In the genomic region with DNA sequence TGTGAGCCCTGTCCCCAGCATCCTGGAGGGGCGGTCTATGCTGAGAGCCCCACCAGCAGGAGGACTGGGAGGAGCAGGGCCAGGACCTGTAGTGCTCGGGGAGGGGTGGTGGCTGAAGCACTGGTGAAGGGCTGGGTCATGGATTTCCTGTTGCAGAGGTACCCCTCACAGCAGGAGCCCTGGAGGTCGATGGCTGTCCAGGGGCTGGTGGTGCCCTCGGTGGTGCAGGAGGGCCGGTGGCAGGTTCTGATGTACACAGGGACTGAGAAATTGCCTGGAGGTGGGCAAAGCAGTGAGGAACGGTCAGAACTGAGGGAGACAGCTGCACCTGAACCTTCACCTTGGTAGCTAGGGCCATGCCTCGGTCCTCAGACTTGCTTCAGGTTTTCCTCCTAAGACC, we compare ENCODE assay signal across 25 cellular contexts. TPM values are rescaled to one million over a fixed set of nuclear protein-coding genes. Genes with fewer than 3 reads are reported as not detected.
A peak's percentile ranks its signal among the peaks of the same experiment; 100 is the strongest.
DNase-seq lines count a peak whose midpoint lies in the region; ATAC-seq and TF ChIP-seq lines count a peak whose summit lies in the region.
"Had no signal": no experiment of that assay in that cellular context is flagged by ENCODE, and none has a peak within 500 bp of the region (broad histone marks: within the 10 kb centered on the region; RNA-seq: fewer than 3 reads in every experiment).

No MANE protein-coding gene starts in this region.

- H4K20me1 ChIP-seq in mammary epithelial cell (ENCODE audit: insufficient read depth, low read length), result no peaks in the 10 kb centered on the region

- H3K27ac ChIP-seq in mammary epithelial cell (ENCODE audit: insufficient read depth, low read depth, low read length) (no peak overlapping the region), esophagus muscularis mucosa (replicated peaks in 1 of 4) (no peak overlapping the region)
- H3K27ac ChIP-seq: ascending aorta, psoas muscle, transverse colon had no signal

- dilution Hi-C loops in mammary epithelial cell (cut with HindIII; ENCODE audit: low sequenced_read_pairs), result no loop called here

- H3K4me3 Mint-ChIP-seq in MCF 10A (ENCODE audit: unreplicated experiment), result peak overlapping the region; percentile 67
- H3K4me3 Mint-ChIP-seq in activated CD8-positive, alpha-beta T cell treated with anti-CD3 and anti-CD28 coated beads for 36 hours, result peak overlapping the region; percentile 73
- H3K4me3 Mint-ChIP-seq in memory B cell, result peak overlapping the region; percentile 59
- H3K4me3 Mint-ChIP-seq in type B pancreatic cell, result peak overlapping the region; percentile 74

- peaks cover 14% of the 10 kb centered on the region for H3K4me1 ChIP-seq in mammary epithelial cell (ENCODE audit: insufficient read depth, low read length)
- H3K4me1 ChIP-seq in esophagus muscularis mucosa, result peaks cover 6 to 20% (median 14%) of the 10 kb centered on the region in 4 donors
- H3K4me1 ChIP-seq: ascending aorta, psoas muscle had no signal

- CTCF ChIA-PET in MCF 10A (lab: Yijun Ruan, JAX) (interaction anchor here (0.6 to 2.5 kb wide), 5 partner anchors 12 to 80 kb away, joined by 3 to 7 read pairs (median 6); no protein-coding TSS in a partner anchor), mammary epithelial cell (lab: Charles Lee; ENCODE audit: low non-redundant PET) (no interaction called here)
- CTCF ChIA-PET in activated CD8-positive, alpha-beta T cell treated with anti-CD3 and anti-CD28 coated beads for 36 hours (lab: Charles Lee), result interaction anchor here (0.9 kb wide), 1 partner anchor 12 kb away, joined by 6 read pairs; no protein-coding TSS in a partner anchor

- no peak overlapping the region for H3K4me3 ChIP-seq in mammary epithelial cell (replicated peaks in 1 of 3; ENCODE audit: insufficient read depth in 1 of 3, low read depth in 2 of 3, low read length in 3 of 3)
- no peak overlapping the region for H3K4me3 ChIP-seq in esophagus muscularis mucosa

- peaks cover 22% of the 10 kb centered on the region for H3K4me1 Mint-ChIP-seq in MCF 10A (ENCODE audit: insufficient read depth, unreplicated experiment)
- H3K4me1 Mint-ChIP-seq in activated CD8-positive, alpha-beta T cell treated with anti-CD3 and anti-CD28 coated beads for 36 hours (ENCODE audit: low read depth), result peaks cover 12% of the 10 kb centered on the region
- peaks cover 13% of the 10 kb centered on the region for H3K4me1 Mint-ChIP-seq in memory B cell
- H3K4me1 Mint-ChIP-seq in type B pancreatic cell (ENCODE audit: unreplicated experiment), result peaks cover 5% of the 10 kb centered on the region

- no peak overlapping the region for H3K4me2 ChIP-seq in mammary epithelial cell (ENCODE audit: insufficient read depth, low read depth, low read length)

- H3K36me3 ChIP-seq in mammary epithelial cell (ENCODE audit: insufficient read depth, low read length) (no peaks in the 10 kb centered on the region), esophagus muscularis mucosa (peaks cover 0 to 4% (median 0%) of the 10 kb centered on the region in 4 donors)
- H3K36me3 ChIP-seq: ascending aorta, esophagus squamous epithelium, transverse colon had no signal

- intact Hi-C loops in MCF 10A (cut with micrococcal nuclease) (no loop called here), mammary epithelial cell (cut with micrococcal nuclease) (no loop called here), esophagus muscularis mucosa (cut with DNase I) (no loop called here)
- intact Hi-C loops in activated CD8-positive, alpha-beta T cell treated with anti-CD3 and anti-CD28 coated beads for 36 hours (cut with micrococcal nuclease), result no loop called here

- H3K36me3 Mint-ChIP-seq in MCF 10A (ENCODE audit: insufficient read depth, unreplicated experiment), result no peaks in the 10 kb centered on the region
- H3K36me3 Mint-ChIP-seq in activated CD8-positive, alpha-beta T cell treated with anti-CD3 and anti-CD28 coated beads for 36 hours (ENCODE audit: low read depth), result peaks cover 3% of the 10 kb centered on the region
- H3K36me3 Mint-ChIP-seq in memory B cell, result no peaks in the 10 kb centered on the region
- no peaks in the 10 kb centered on the region for H3K36me3 Mint-ChIP-seq in type B pancreatic cell

- no peak overlapping the region for H3K9ac ChIP-seq in mammary epithelial cell (ENCODE audit: insufficient read depth, low read length)

- no peak for TF ChIP-seq EP300 in esophagus muscularis mucosa (IDR thresholded peaks at IDR 0.05)

- no peak for DNase-seq in MCF 10A (ENCODE audit: unreplicated experiment)
- no peak for DNase-seq in mammary epithelial cell
- DNase-seq in activated CD8-positive, alpha-beta T cell treated with anti-CD3 and anti-CD28 coated beads for 36 hours, result no peak
- DNase-seq in memory B cell (ENCODE audit: low spot score in 2 of 2), result no peak
- DNase-seq in type B pancreatic cell (ENCODE audit: extremely low spot score, unreplicated experiment), result no peak
- no peak for DNase-seq in esophagus muscularis mucosa (ENCODE audit: extremely low spot score)
- DNase-seq in kidney glomerular epithelial cell (lab: John Stamatoyannopoulos, UW), result no peak
- DNase-seq: activated effector memory CD4-positive, alpha-beta T cell treated with Interleukin-2 at 50 U/mL for 16 hours; DMS79; effector memory CD4-positive, alpha-beta T cell; esophagus squamous epithelium; GOT3; MM.1S; NCI-H1436 treated with DMSO at 0.1 percent for 48 hours; NCI-H748 treated with DMSO at 0.1 percent for 48 hours; OCI-M1; psoas muscle; SHP77; stimulated activated CD4-positive, alpha-beta T cell treated with anti-CD3 and anti-CD28 coated beads, Interleukin-2, amount 100 ng/mL, for 24 hours; stimulated activated naive CD8-positive, alpha-beta T cell treated with anti-CD3 and anti-CD28 coated beads, Interleukin-15, Interleukin-2, amounts not matched to agents 100 U/mL and 50 U/mL, for 24 hours; SW 1271; transverse colon had no signal

- no peak for ATAC-seq in activated CD8-positive, alpha-beta T cell treated with anti-CD3 and anti-CD28 coated beads for 36 hours
- ATAC-seq in memory B cell (ENCODE audit: low read depth) (no peak), GM21381 (IDR thresholded peaks at IDR 0.05; ENCODE audit: unreplicated experiment) (no peak)
- ATAC-seq: psoas muscle; stimulated activated naive CD8-positive, alpha-beta T cell treated with anti-CD3 and anti-CD28 coated beads, Interleukin-15, Interleukin-2, amounts not matched to agents 100 U/mL and 50 U/mL, for 24 hours had no signal

- in situ Hi-C loops in mammary epithelial cell (cut with MboI; ENCODE audit: low sequenced_read_pairs in 2 of 2), result no loop called here

- no peak for TF ChIP-seq CTCF in MCF 10A (IDR thresholded peaks at IDR 0.05; ENCODE audit: unreplicated experiment)
- TF ChIP-seq CTCF in mammary epithelial cell (conservative IDR thresholded peaks at IDR 0.05 in 1 of 2, IDR thresholded peaks at IDR 0.05 in 1 of 2; ENCODE audit: extremely low read depth in 1 of 2, insufficient read depth in 1 of 2, low read depth in 1 of 2, low read length in 2 of 2), result no peak
- no peak for TF ChIP-seq CTCF in activated CD8-positive, alpha-beta T cell treated with anti-CD3 and anti-CD28 coated beads for 36 hours (IDR thresholded peaks at IDR 0.05)
- no peak for TF ChIP-seq CTCF in type B pancreatic cell (conservative IDR thresholded peaks at IDR 0.05)
- TF ChIP-seq CTCF in esophagus muscularis mucosa (IDR thresholded peaks at IDR 0.05), result no peak

- H2AFZ ChIP-seq in mammary epithelial cell (ENCODE audit: low read depth, low read length), result no peak overlapping the region

- BruUV-seq in MCF 10A (replicated peaks; lab: Mats Ljungman, UMichigan) (no TSS peak), mammary epithelial cell (replicated peaks; lab: Mats Ljungman, UMichigan) (no TSS peak)

- no peaks in the 10 kb centered on the region for H3K9me3 ChIP-seq in mammary epithelial cell (replicated peaks; ENCODE audit: insufficient read depth, low read length)
- no peaks in the 10 kb centered on the region for H3K9me3 ChIP-seq in esophagus muscularis mucosa
- H3K9me3 ChIP-seq: ascending aorta, esophagus squamous epithelium, psoas muscle, transverse colon had no signal

- no peaks in the 10 kb centered on the region for H3K79me2 ChIP-seq in mammary epithelial cell (ENCODE audit: insufficient read depth, low read length)

- TF ChIP-seq POLR2A in esophagus muscularis mucosa (IDR thresholded peaks at IDR 0.05; ENCODE audit: low read depth), result no peak

- H3K9me3 Mint-ChIP-seq in MCF 10A (ENCODE audit: unreplicated experiment) (peaks cover 7% of the 10 kb centered on the region), memory B cell (peaks cover 3% of the 10 kb centered on the region), type B pancreatic cell (no peaks in the 10 kb centered on the region)
- no peaks in the 10 kb centered on the region for H3K9me3 Mint-ChIP-seq in activated CD8-positive, alpha-beta T cell treated with anti-CD3 and anti-CD28 coated beads for 36 hours

- WGBS in mammary epithelial cell (ENCODE audit: low coverage, missing lambda C conversion rate), result 100% methylated on average over 2 of the region's 7 CpGs
- 84% methylated on average over 7 of the region's 7 CpGs for WGBS in esophagus muscularis mucosa

- no peak overlapping the region for H3K27ac Mint-ChIP-seq in MCF 10A (ENCODE audit: low read depth, unreplicated experiment)
- no peak overlapping the region for H3K27ac Mint-ChIP-seq in activated CD8-positive, alpha-beta T cell treated with anti-CD3 and anti-CD28 coated beads for 36 hours
- no peak overlapping the region for H3K27ac Mint-ChIP-seq in memory B cell
- no peak overlapping the region for H3K27ac Mint-ChIP-seq in type B pancreatic cell

- H3K27me3 Mint-ChIP-seq in MCF 10A (ENCODE audit: insufficient read depth, unreplicated experiment) (no peaks in the 10 kb centered on the region), memory B cell (peaks cover 36% of the 10 kb centered on the region), type B pancreatic cell (peaks cover 66% of the 10 kb centered on the region)
- peaks cover 12% of the 10 kb centered on the region for H3K27me3 Mint-ChIP-seq in activated CD8-positive, alpha-beta T cell treated with anti-CD3 and anti-CD28 coated beads for 36 hours

- POLR2A ChIA-PET in MCF 10A (lab: Yijun Ruan, JAX), result interaction anchor here (0.5 kb wide), 1 partner anchor 257 kb away, joined by 3 read pairs; no protein-coding TSS in a partner anchor
- POLR2A ChIA-PET in activated CD8-positive, alpha-beta T cell treated with anti-CD3 and anti-CD28 coated beads for 36 hours (lab: Charles Lee), result no interaction called here

- no peaks in the 10 kb centered on the region for H3K27me3 ChIP-seq in mammary epithelial cell (ENCODE audit: insufficient read depth, low read length)
- peaks cover 0 to 78% (median 9%) of the 10 kb centered on the region in 4 donors for H3K27me3 ChIP-seq in esophagus muscularis mucosa

RNA-seq across cellular contexts. Expression of gene LYPD5, which starts 4.7 kb away (rescaled TPM):
- total RNA-seq in MCF 10A (2022) (0.21 and 0.47 TPM in 2 replicates), mammary epithelial cell (1 to 10 TPM; 2.2 to 6.1 TPM), type B pancreatic cell (ENCODE audit: low replicate concordance) (0.85 and 3.9 TPM in 2 replicates), esophagus muscularis mucosa (10 to 100 TPM in 1 of 4 donors, 1 to 10 TPM in 3; 2.8 to 12.0 (median 8.2) TPM)
- polyA plus RNA-seq in mammary epithelial cell, result 13.0 TPM
- polyA minus RNA-seq in mammary epithelial cell, result 20.4 TPM
- under 1 TPM; 0.51 to 0.61 TPM for total RNA-seq in activated CD8-positive, alpha-beta T cell treated with anti-CD3 and anti-CD28 coated beads for 36 hours
- total RNA-seq: ascending aorta had no signal
- polyA plus RNA-seq: neural cell had no signal

RNA-seq across cellular contexts. Expression of gene KCNN4, which starts 16.8 kb away (rescaled TPM):
- total RNA-seq in MCF 10A (2022) (34.2 and 45.9 TPM in 2 replicates), mammary epithelial cell (100 to 1,000 TPM; 104 to 111 TPM), type B pancreatic cell (ENCODE audit: low replicate concordance) (1.6 and 7.7 TPM in 2 replicates), esophagus muscularis mucosa (1 to 10 TPM; 1.7 to 6.7 (median 1.9) TPM)
- polyA plus RNA-seq in mammary epithelial cell, result 163 TPM
- polyA minus RNA-seq in mammary epithelial cell, result 112 TPM
- total RNA-seq in activated CD8-positive, alpha-beta T cell treated with anti-CD3 and anti-CD28 coated beads for 36 hours, result 10 to 100 TPM; 49.5 to 49.6 TPM
- polyA plus RNA-seq: neural cell had no signal

RNA-seq across cellular contexts. Expression of gene ZNF283, which starts 29.6 kb away (rescaled TPM):
- 14.7 and 15.4 TPM in 2 replicates for total RNA-seq in MCF 10A (2022)
- total RNA-seq in mammary epithelial cell, result 10 to 100 TPM; 10.8 to 13.2 TPM
- polyA plus RNA-seq in mammary epithelial cell, result 2.0 TPM
- polyA minus RNA-seq in mammary epithelial cell, result 0.98 TPM
- 1 to 10 TPM; 6.6 to 7.2 TPM for total RNA-seq in activated CD8-positive, alpha-beta T cell treated with anti-CD3 and anti-CD28 coated beads for 36 hours
- total RNA-seq in type B pancreatic cell (ENCODE audit: low replicate concordance), result 13.1 and 18.2 TPM in 2 replicates
- 10 to 100 TPM in 1 of 4 donors, 1 to 10 TPM in 3; 6.4 to 11.5 (median 7.5) TPM for total RNA-seq in esophagus muscularis mucosa
- total RNA-seq: ascending aorta had no signal

RNA-seq across cellular contexts. Expression of gene SMG9, which starts 42.8 kb away (rescaled TPM):
- 76.0 and 76.4 TPM in 2 replicates for total RNA-seq in MCF 10A (2022)
- total RNA-seq in mammary epithelial cell, result 10 to 100 TPM in 1 of 2 donors, 1 to 10 TPM in 1; 7.5 to 62.7 TPM
- 19.3 TPM for polyA plus RNA-seq in mammary epithelial cell
- polyA minus RNA-seq in mammary epithelial cell, result 46.8 TPM
- 10 to 100 TPM; 48.9 to 53.1 TPM for total RNA-seq in activated CD8-positive, alpha-beta T cell treated with anti-CD3 and anti-CD28 coated beads for 36 hours
- total RNA-seq in type B pancreatic cell (ENCODE audit: low replicate concordance), result 44.5 and 64.9 TPM in 2 replicates
- total RNA-seq in esophagus muscularis mucosa, result 10 to 100 TPM in 3 of 4 donors, 1 to 10 TPM in 1; 7.5 to 25.6 (median 22.3) TPM
